In the genomic region with DNA sequence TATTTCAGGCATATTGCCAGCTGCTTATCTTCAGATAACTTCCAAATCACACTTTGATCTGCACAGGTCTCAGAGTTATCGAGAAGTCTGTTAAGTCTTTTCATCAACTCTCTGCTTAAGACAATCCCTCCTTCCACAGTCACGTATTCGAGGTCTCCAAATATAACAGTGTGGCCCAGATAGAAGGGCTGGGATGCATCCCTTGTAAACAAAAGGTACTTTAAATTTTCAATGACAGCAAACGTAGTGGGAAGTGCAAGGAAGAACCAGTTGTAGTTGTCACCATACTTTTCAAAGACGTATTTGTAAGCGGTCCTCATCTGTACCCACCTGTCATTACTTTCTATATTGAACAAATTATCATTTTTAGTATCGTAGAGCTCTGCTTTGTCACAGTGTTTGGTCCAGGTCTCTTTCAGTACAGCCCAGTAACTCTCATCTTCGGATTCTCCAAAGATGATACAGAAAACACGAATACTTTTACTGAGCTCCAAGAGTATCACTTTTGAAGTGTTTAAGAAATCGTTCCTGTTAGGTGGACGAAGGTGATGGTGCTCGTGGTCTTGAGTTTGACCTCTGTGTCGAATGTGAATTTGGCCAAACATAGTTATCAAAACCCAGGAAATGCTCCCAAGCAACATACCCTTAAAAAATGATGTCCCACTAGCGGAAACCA, we compare ENCODE assay signal across 9 cellular contexts. TPM values are rescaled to one million over a fixed set of nuclear protein-coding genes. Genes with fewer than 3 reads are reported as not detected.
DNase-seq lines count a peak whose midpoint lies in the region; ATAC-seq and TF ChIP-seq lines count a peak whose summit lies in the region.
"Had no signal": no experiment of that assay in that cellular context is flagged by ENCODE, and none has a peak within 500 bp of the region (broad histone marks: within the 10 kb centered on the region; RNA-seq: fewer than 3 reads in every experiment).

No MANE protein-coding gene starts in this region.

- H3K4me2 ChIP-seq in parathyroid adenoma (ENCODE audit: low read length) = peak overlapping the region; percentile 64

- H3K9ac ChIP-seq in parathyroid adenoma = no peak overlapping the region

- H3K4me3 ChIP-seq in CD8-positive, alpha-beta T cell (ENCODE audit: low read depth, low read length) = peak overlapping the region; percentile 35
- H3K4me3 ChIP-seq in epithelial cell of proximal tubule (ENCODE audit: low read depth, low read length) = peak overlapping the region; percentile 59
- peak overlapping the region; percentile 52 for H3K4me3 ChIP-seq in parathyroid adenoma (ENCODE audit: low read depth, low read length)

- CTCF ChIA-PET in CD8-positive, alpha-beta T cell (lab: Charles Lee) = no interaction called here

- H2AFZ ChIP-seq in parathyroid adenoma = peak overlapping the region; percentile 78

- no peak for ATAC-seq in CD8-positive, alpha-beta T cell

- no peak for TF ChIP-seq CTCF in CD8-positive, alpha-beta T cell (IDR thresholded peaks at IDR 0.05)
- TF ChIP-seq CTCF in epithelial cell of proximal tubule (conservative IDR thresholded peaks at IDR 0.05; ENCODE audit: low read depth, low read length) (no peak), parathyroid adenoma (IDR thresholded peaks at IDR 0.05) (no peak)

- H3K9me3 Mint-ChIP-seq in CD8-positive, alpha-beta T cell = peaks cover 12% of the 10 kb centered on the region

- H3K4me1 Mint-ChIP-seq in CD8-positive, alpha-beta T cell (ENCODE audit: low read depth) = peaks cover 4% of the 10 kb centered on the region
- H3K4me1 Mint-ChIP-seq: nephron had no signal

- H3K4me1 ChIP-seq in CD8-positive, alpha-beta T cell (ENCODE audit: insufficient read depth, low read length) = no peaks in the 10 kb centered on the region
- H3K4me1 ChIP-seq in parathyroid adenoma = no peaks in the 10 kb centered on the region

- H3K4me3 Mint-ChIP-seq in CD8-positive, alpha-beta T cell = peak overlapping the region; percentile 65
- H3K4me3 Mint-ChIP-seq: nephron had no signal

- peaks cover 3% of the 10 kb centered on the region for H3K36me3 Mint-ChIP-seq in CD8-positive, alpha-beta T cell

- H3K27ac Mint-ChIP-seq in CD8-positive, alpha-beta T cell = no peak overlapping the region
- H3K27ac Mint-ChIP-seq: nephron had no signal

- intact Hi-C loops in CD8-positive, alpha-beta T cell (cut with DNase I, micrococcal nuclease) = no loop called here

- no peak overlapping the region for H3K27ac ChIP-seq in CD8-positive, alpha-beta T cell (ENCODE audit: low read depth, low read length)
- H3K27ac ChIP-seq in parathyroid adenoma = no peak overlapping the region

- no peak for DNase-seq in CD8-positive, alpha-beta T cell
- DNase-seq in RPMI7951 (ENCODE audit: low read depth) = peak; percentile 3
- DNase-seq in epithelial cell of proximal tubule (ENCODE audit: low read depth) = no peak
- DNase-seq in pons (ENCODE audit: low spot score) = no peak
- no peak for DNase-seq in NCI-H1048 (lab: John Stamatoyannopoulos, UW)
- DNase-seq in stimulated activated CD4-positive, alpha-beta T cell treated with anti-CD3 and anti-CD28 coated beads, Interleukin-15, amount 100 ng/mL, for 24 hours = no peak
- DNase-seq in glomerular visceral epithelial cell (ENCODE audit: extremely low spot score) = no peak

- no peaks in the 10 kb centered on the region for H3K9me3 ChIP-seq in CD8-positive, alpha-beta T cell (ENCODE audit: low read length)
- H3K9me3 ChIP-seq in parathyroid adenoma (ENCODE audit: control insufficient read depth, low read length) = no peaks in the 10 kb centered on the region

- H3K27me3 Mint-ChIP-seq in CD8-positive, alpha-beta T cell (ENCODE audit: low read depth) = peaks cover 27% of the 10 kb centered on the region

- POLR2A ChIA-PET in CD8-positive, alpha-beta T cell (lab: Charles Lee) = no interaction called here

- H3K36me3 ChIP-seq in CD8-positive, alpha-beta T cell (ENCODE audit: insufficient read depth, low read length) = no peaks in the 10 kb centered on the region
- no peaks in the 10 kb centered on the region for H3K36me3 ChIP-seq in parathyroid adenoma (ENCODE audit: control insufficient read depth, insufficient read depth, low read length)

- H3K79me2 ChIP-seq in parathyroid adenoma = no peaks in the 10 kb centered on the region

- H3K27me3 ChIP-seq in CD8-positive, alpha-beta T cell (ENCODE audit: insufficient read depth, low read length) = no peaks in the 10 kb centered on the region
- H3K27me3 ChIP-seq in parathyroid adenoma (ENCODE audit: control insufficient read depth, insufficient read depth, low read length) = no peaks in the 10 kb centered on the region

RNA-seq across cellular contexts. Expression of a gene that starts 0.4 kb away (rescaled TPM):
- total RNA-seq in CD8-positive, alpha-beta T cell = not detected
- total RNA-seq in RPMI7951 (2014; rRNA removed; shearing (Covaris generic)) = 6.4 and 7.0 TPM in 2 replicates
- total RNA-seq in epithelial cell of proximal tubule = 0.29 and 1.1 TPM in 2 replicates

RNA-seq across cellular contexts. Expression of a gene that starts 38.7 kb away (rescaled TPM):
- 1 to 10 TPM; 1.5 to 1.7 TPM for total RNA-seq in CD8-positive, alpha-beta T cell
- 0.59 and 0.72 TPM in 2 replicates for total RNA-seq in RPMI7951 (2014; rRNA removed; shearing (Covaris generic))
- 2.7 and 4.2 TPM in 2 replicates for total RNA-seq in epithelial cell of proximal tubule
